8 cellular contexts compared by ENCODE assay signal in genomic region chr2:174596994-174597346, GRCh38. TPM values are rescaled to one million over a fixed set of nuclear protein-coding genes. Genes with fewer than 3 reads are reported as not detected.
DNase-seq lines count a peak whose midpoint lies in the region; ATAC-seq and TF ChIP-seq lines count a peak whose summit lies in the region.

No MANE protein-coding gene starts in this region.

- peaks cover 52% of the 10 kb centered on the region for H3K4me1 Mint-ChIP-seq in activated CD4-positive, alpha-beta T cell treated with anti-CD3 and anti-CD28 coated beads, Interleukin-2, amount 10 ng/mL, durations not matched to agents 24 days and 14 days
- H3K4me1 Mint-ChIP-seq in T-helper 17 cell, result peaks cover 61% of the 10 kb centered on the region

- H3K4me3 Mint-ChIP-seq in activated CD4-positive, alpha-beta T cell treated with anti-CD3 and anti-CD28 coated beads, Interleukin-2, amount 10 ng/mL, durations not matched to agents 24 days and 14 days, result peak overlapping the region; percentile 84
- peak overlapping the region; percentile 82 for H3K4me3 Mint-ChIP-seq in T-helper 17 cell

- peak overlapping the region; percentile 94 for H3K27ac Mint-ChIP-seq in activated CD4-positive, alpha-beta T cell treated with anti-CD3 and anti-CD28 coated beads, Interleukin-2, amount 10 ng/mL, durations not matched to agents 24 days and 14 days
- peak overlapping the region; percentile 93 for H3K27ac Mint-ChIP-seq in T-helper 17 cell

- H3K9me3 Mint-ChIP-seq in activated CD4-positive, alpha-beta T cell treated with anti-CD3 and anti-CD28 coated beads, Interleukin-2, amount 10 ng/mL, durations not matched to agents 24 days and 14 days, result no peaks in the 10 kb centered on the region

- no peaks in the 10 kb centered on the region for H3K9me3 ChIP-seq in T-helper 17 cell (ENCODE audit: control insufficient read depth, low read length, poor library complexity, severe bottlenecking)
- no peaks in the 10 kb centered on the region for H3K9me3 ChIP-seq in gastroesophageal sphincter
- H3K9me3 ChIP-seq in stomach smooth muscle (ENCODE audit: control insufficient read depth in 2 of 2, low read length in 2 of 2), result no peaks in the 10 kb centered on the region

- H3K27ac ChIP-seq in gastroesophageal sphincter (peak overlapping the region; percentile 53 to 72 (median 66)), stomach smooth muscle (ENCODE audit: low read length) (peak overlapping the region; percentile 25)

- H3K9ac ChIP-seq in stomach smooth muscle (ENCODE audit: low read length in 2 of 2), result peak overlapping the region in 1 of 2 donors; percentile 43

- peaks cover 0 to 76% (median 3%) of the 10 kb centered on the region in 3 donors for H3K4me1 ChIP-seq in gastroesophageal sphincter
- H3K4me1 ChIP-seq in stomach smooth muscle (ENCODE audit: control insufficient read depth, insufficient read depth, low read length), result peaks cover 2% of the 10 kb centered on the region

- no peaks in the 10 kb centered on the region for H3K27me3 ChIP-seq in gastroesophageal sphincter
- H3K27me3 ChIP-seq in stomach smooth muscle (ENCODE audit: control insufficient read depth in 1 of 2, insufficient read depth in 2 of 2, low read length in 2 of 2), result no peaks in the 10 kb centered on the region

- peak overlapping the region; percentile 12 to 19 for H3K4me3 ChIP-seq in gastroesophageal sphincter
- no peak overlapping the region for H3K4me3 ChIP-seq in stomach smooth muscle (ENCODE audit: low read length in 2 of 2)

- H3K36me3 ChIP-seq in gastroesophageal sphincter (peaks cover 0 to 4% of the 10 kb centered on the region in 2 donors), stomach smooth muscle (ENCODE audit: control insufficient read depth in 2 of 2, insufficient read depth in 2 of 2, low read length in 2 of 2) (no peaks in the 10 kb centered on the region)

- no peaks in the 10 kb centered on the region for H3K27me3 Mint-ChIP-seq in activated CD4-positive, alpha-beta T cell treated with anti-CD3 and anti-CD28 coated beads, Interleukin-2, amount 10 ng/mL, durations not matched to agents 24 days and 14 days
- H3K27me3 Mint-ChIP-seq in T-helper 17 cell, result no peaks in the 10 kb centered on the region

- peaks cover 44% of the 10 kb centered on the region for H3K36me3 Mint-ChIP-seq in activated CD4-positive, alpha-beta T cell treated with anti-CD3 and anti-CD28 coated beads, Interleukin-2, amount 10 ng/mL, durations not matched to agents 24 days and 14 days (ENCODE audit: low read depth)
- peaks cover 10% of the 10 kb centered on the region for H3K36me3 Mint-ChIP-seq in T-helper 17 cell (ENCODE audit: low read depth)

- TF ChIP-seq POLR2A in gastroesophageal sphincter (IDR thresholded peaks at IDR 0.05), result no peak

- DNase-seq in activated CD4-positive, alpha-beta T cell treated with anti-CD3 and anti-CD28 coated beads, Interleukin-2, amount 10 ng/mL, durations not matched to agents 24 days and 14 days, result no peak
- DNase-seq in activated CD4-positive, alpha-beta T cell treated with anti-CD3 and anti-CD28 coated beads, Interleukin-2, amount 50 U/mL, for 48 hours, result no peak
- DNase-seq in T-helper 17 cell (no peak), SW480 (ENCODE audit: low spot score) (no peak), DMS153 treated with DMSO at 0.1 percent for 48 hours (lab: John Stamatoyannopoulos, UW; ENCODE audit: unreplicated experiment) (no peak)
- no peak for DNase-seq in NK-92 treated with Interleukin-12 subunit alpha and Interleukin-12 subunit beta, amount 100 ng/mL, for 24 hours (lab: John Stamatoyannopoulos, UW)

- ATAC-seq in T-helper 17 cell (no peak), gastroesophageal sphincter (no peak)

- peak in 1 of 4 experiments; percentile 10 for TF ChIP-seq CTCF in gastroesophageal sphincter (IDR thresholded peaks at IDR 0.05)

- intact Hi-C loops in activated CD4-positive, alpha-beta T cell treated with anti-CD3 and anti-CD28 coated beads, Interleukin-2, amount 10 ng/mL, durations not matched to agents 24 days and 14 days (cut with micrococcal nuclease), result loop anchor here (1.0 to 10.0 kb wide), 6 partner anchors 11 to 568 kb away; partner anchors contain the start of genes ATF2 and GPR155

- WGBS in gastroesophageal sphincter (ENCODE audit: low coverage in 1 of 2), 2 donors, result 20 to 41% methylated on average over 4 of the region's 4 CpGs

- TF ChIP-seq EP300 in gastroesophageal sphincter (IDR thresholded peaks at IDR 0.05), result no peak

RNA-seq across cellular contexts. Expression of gene WIPF1, which starts 0.6 kb away (rescaled TPM):
- 280 and 287 TPM in 2 replicates for total RNA-seq in activated CD4-positive, alpha-beta T cell treated with anti-CD3 and anti-CD28 coated beads, Interleukin-2, amount 10 ng/mL, durations not matched to agents 24 days and 14 days
- total RNA-seq in T-helper 17 cell (100 to 1,000 TPM; 368 to 424 TPM), gastroesophageal sphincter (10 to 100 TPM; 32.2 to 50.4 (median 44.2) TPM)

Comparison
In these comparisons a context has a peak if more than half of its experiments do, and no peak if none do; other contexts are left out.
1. H3K4me3 ChIP-seq: peak in gastroesophageal sphincter (2 of 2); none in stomach smooth muscle (0 of 2).